ENCODE assay signal across 9 cellular contexts in genomic region chr10:124701038-124701365, GRCh38. TPM values are rescaled to one million over a fixed set of nuclear protein-coding genes. Genes with fewer than 3 reads are reported as not detected.
DNase-seq lines count a peak whose midpoint lies in the region; ATAC-seq and TF ChIP-seq lines count a peak whose summit lies in the region.
"Had no signal": no experiment of that assay in that cellular context is flagged by ENCODE, and none has a peak within 500 bp of the region (broad histone marks: within the 10 kb centered on the region; RNA-seq: fewer than 3 reads in every experiment).

No MANE protein-coding gene starts in this region.

- H3K4me3 Mint-ChIP-seq in activated T-cell treated with anti-CD3 and anti-CD28 coated beads, Interleukin-2, amount 50 U/mL, for 72 hours: peak overlapping the region; percentile 34 to 42
- H3K4me3 Mint-ChIP-seq in naive B cell: peak overlapping the region in 6 of 8 donors; percentile 64 to 90 (median 77)

- peaks cover 6 to 10% of the 10 kb centered on the region in 2 donors for H3K36me3 Mint-ChIP-seq in activated T-cell treated with anti-CD3 and anti-CD28 coated beads, Interleukin-2, amount 50 U/mL, for 72 hours (ENCODE audit: insufficient read depth in 2 of 2)
- peaks cover 11 to 31% of the 10 kb centered on the region in 2 donors for H3K36me3 Mint-ChIP-seq in naive B cell

- H3K4me3 ChIP-seq in coronary artery: peak overlapping the region; percentile 20
- no peak overlapping the region for H3K4me3 ChIP-seq in tibial artery

- ATAC-seq in activated T-cell treated with anti-CD3 and anti-CD28 coated beads, Interleukin-2, amount 50 U/mL, for 72 hours (replicated peaks in 1 of 2): no peak
- no peak for ATAC-seq in naive B cell (ENCODE audit: low read depth in 2 of 2)
- ATAC-seq in HG03025 (IDR thresholded peaks at IDR 0.05; ENCODE audit: low FRiP score, unreplicated experiment): no peak

- intact Hi-C loops in tibial artery (cut with DNase I; ENCODE audit: low total_unique reads): no loop called here

- H3K27ac ChIP-seq in coronary artery (peak overlapping the region; percentile 66 to 89), tibial artery (peak overlapping the region; percentile 65 to 68)

- no peaks in the 10 kb centered on the region for H3K9me3 ChIP-seq in tibial artery

- H3K27me3 ChIP-seq in tibial artery: no peaks in the 10 kb centered on the region

- peak overlapping the region; percentile 69 for H3K27ac Mint-ChIP-seq in activated T-cell treated with anti-CD3 and anti-CD28 coated beads, Interleukin-2, amount 50 U/mL, for 72 hours
- H3K27ac Mint-ChIP-seq in naive B cell: peak overlapping the region; percentile 94 to 99 (median 97)

- TF ChIP-seq CTCF in coronary artery (IDR thresholded peaks at IDR 0.05) (no peak), tibial artery (IDR thresholded peaks at IDR 0.05) (no peak)

- H3K36me3 ChIP-seq in tibial artery: peaks cover 0 to 11% (median 0%) of the 10 kb centered on the region in 3 donors

- peaks cover 3 to 52% (median 46%) of the 10 kb centered on the region in 4 donors for H3K4me1 ChIP-seq in tibial artery

- no peak for DNase-seq in activated T-cell treated with anti-CD3 and anti-CD28 coated beads, Interleukin-2, amount 50 U/mL, for 72 hours
- no peak for DNase-seq in activated T-cell treated with anti-CD3 and anti-CD28 coated beads, Interleukin-2, amount 50 U/mL, for 1 hour
- DNase-seq in coronary artery (ENCODE audit: low spot score): no peak
- no peak for DNase-seq in naive B cell
- no peak for DNase-seq in tibial artery
- no peak for DNase-seq in hepatic stellate cell (ENCODE audit: low spot score)
- DNase-seq in nucleus accumbens (lab: John Stamatoyannopoulos, UW): no peak
- DNase-seq: NCI-H2107 had no signal

- peaks cover 100% of the 10 kb centered on the region for H3K4me1 Mint-ChIP-seq in activated T-cell treated with anti-CD3 and anti-CD28 coated beads, Interleukin-2, amount 50 U/mL, for 72 hours (ENCODE audit: low read depth)
- peaks cover 93 to 99% (median 96%) of the 10 kb centered on the region in 3 donors for H3K4me1 Mint-ChIP-seq in naive B cell

- H3K27me3 Mint-ChIP-seq in activated T-cell treated with anti-CD3 and anti-CD28 coated beads, Interleukin-2, amount 50 U/mL, for 72 hours (ENCODE audit: low read depth): no peaks in the 10 kb centered on the region
- no peaks in the 10 kb centered on the region for H3K27me3 Mint-ChIP-seq in naive B cell

- H3K9me3 Mint-ChIP-seq in activated T-cell treated with anti-CD3 and anti-CD28 coated beads, Interleukin-2, amount 50 U/mL, for 72 hours: no peaks in the 10 kb centered on the region
- no peaks in the 10 kb centered on the region for H3K9me3 Mint-ChIP-seq in naive B cell

RNA-seq across cellular contexts. Expression of gene FAM53B, which starts 43.2 kb away (rescaled TPM):
- 10 to 100 TPM; 30.0 to 37.7 TPM for total RNA-seq in activated T-cell treated with anti-CD3 and anti-CD28 coated beads, Interleukin-2, amount 50 U/mL, for 72 hours
- 100 to 1,000 TPM in 1 of 6 donors, 10 to 100 TPM in 5; 19.6 to 141 (median 31.5) TPM for polyA plus RNA-seq in naive B cell (ENCODE audit: low read depth in 6 of 6)
